ENCODE assay signal across 8 cellular contexts in genomic region chr7:140061607-140061930, GRCh38. TPM values are rescaled to one million over a fixed set of nuclear protein-coding genes. Genes with fewer than 3 reads are reported as not detected.
A peak's percentile ranks its signal among the peaks of the same experiment; 100 is the strongest.
DNase-seq lines count a peak whose midpoint lies in the region; ATAC-seq and TF ChIP-seq lines count a peak whose summit lies in the region.

No MANE protein-coding gene starts in this region.

- BruUV-seq in PC-3 (replicated peaks; lab: Mats Ljungman, UMichigan): TSS peak; percentile 33

- TF ChIP-seq CTCF in GM06990 (IDR thresholded peaks at IDR 0.05; ENCODE audit: insufficient read depth, low read length, poor library complexity, severe bottlenecking) (no peak), PC-3 (conservative IDR thresholded peaks at IDR 0.05; ENCODE audit: low read depth, low read length) (no peak), epithelial cell of proximal tubule (conservative IDR thresholded peaks at IDR 0.05; ENCODE audit: low read depth, low read length) (no peak), psoas muscle (IDR thresholded peaks at IDR 0.05) (no peak)

- CTCF ChIA-PET in PC-3 (lab: Charles Lee): no interaction called here

- H3K4me3 ChIP-seq in GM06990 (replicated peaks; ENCODE audit: low read depth, low read length) (peak overlapping the region; percentile 77), PC-3 (ENCODE audit: low read length) (peak overlapping the region; percentile 80), epithelial cell of proximal tubule (ENCODE audit: low read depth, low read length) (peak overlapping the region; percentile 70), psoas muscle (peak overlapping the region; percentile 88)

- peaks cover 7% of the 10 kb centered on the region for H3F3A ChIP-seq in PC-3 (ENCODE audit: low read length, unreplicated experiment)

- intact Hi-C loops in PC-3 (cut with micrococcal nuclease) (loop anchor here (5.0 kb wide), 1 partner anchor 266 kb away; no protein-coding TSS in a partner anchor), psoas muscle (cut with DNase I) (no loop called here)

- POLR2A ChIA-PET in PC-3 (lab: Charles Lee; ENCODE audit: unreplicated experiment): no interaction called here

- peak overlapping the region; percentile 85 for H3K9ac ChIP-seq in PC-3 (ENCODE audit: low read length)

- ATAC-seq in PC-3 (no peak), psoas muscle (no peak), GM18909 (IDR thresholded peaks at IDR 0.05; ENCODE audit: poor library complexity, unreplicated experiment) (no peak)

- peaks cover 41% of the 10 kb centered on the region for H3K4me1 ChIP-seq in PC-3 (ENCODE audit: insufficient read depth, low read length)
- no peaks in the 10 kb centered on the region for H3K4me1 ChIP-seq in psoas muscle

- peak overlapping the region; percentile 97 for H2AFZ ChIP-seq in PC-3 (ENCODE audit: low read length)

- H3K9me3 ChIP-seq in PC-3 (ENCODE audit: low read length) (0 out of 2 replicates have a peak, but pooled peaks cover 3% of the 10 kb centered on the region), psoas muscle (peaks cover 3% of the 10 kb centered on the region)

- H4K20me1 ChIP-seq in PC-3 (ENCODE audit: low read length): no peaks in the 10 kb centered on the region

- WGBS in psoas muscle, 3 donors: 89 to 95% (median 89%) methylated on average over 2 of the region's 2 CpGs

- peak overlapping the region; percentile 90 for H3K4me2 ChIP-seq in PC-3 (ENCODE audit: low read length)

- no peak for DNase-seq in GM06990 (ENCODE audit: extremely low read depth, insufficient read length)
- DNase-seq in PC-3: peak; percentile 10
- no peak for DNase-seq in epithelial cell of proximal tubule (ENCODE audit: low read depth)
- no peak for DNase-seq in psoas muscle
- no peak for DNase-seq in AG08396 (ENCODE audit: low spot score)
- no peak for DNase-seq in NK-92 (lab: John Stamatoyannopoulos, UW; ENCODE audit: unreplicated experiment)
- DNase-seq in activated CD8-positive, alpha-beta memory T cell treated with anti-CD3 and anti-CD28 coated beads for 24 hours: no peak

- H3K9me2 ChIP-seq in PC-3 (replicated peaks; ENCODE audit: low read length): no peaks in the 10 kb centered on the region

- H3K27me3 ChIP-seq in GM06990 (replicated peaks; ENCODE audit: control insufficient read depth, insufficient read depth, low read length) (no peaks in the 10 kb centered on the region), PC-3 (ENCODE audit: low read length) (no peaks in the 10 kb centered on the region), psoas muscle (ENCODE audit: insufficient read depth in 3 of 3, low read length in 2 of 3) (peaks cover 0 to 4% (median 0%) of the 10 kb centered on the region in 3 donors)

- H3K27ac ChIP-seq in PC-3 (ENCODE audit: low read length) (peak overlapping the region; percentile 95), psoas muscle (peak overlapping the region; percentile 30)

- H3K36me3 ChIP-seq in GM06990 (ENCODE audit: control insufficient read depth, insufficient read depth, low read length) (no peaks in the 10 kb centered on the region), PC-3 (ENCODE audit: low read depth, low read length) (peaks cover 11% of the 10 kb centered on the region), psoas muscle (ENCODE audit: insufficient read depth in 1 of 2, low read depth in 1 of 2) (peaks cover 0 to 6% of the 10 kb centered on the region in 2 donors)

- peaks cover 52% of the 10 kb centered on the region for H3K79me2 ChIP-seq in PC-3 (ENCODE audit: low read length)

RNA-seq across cellular contexts. Expression of gene PARP12, which starts 1.2 kb away (rescaled TPM):
- 25.5 and 28.1 TPM in 2 replicates for total RNA-seq in PC-3 (2014; rRNA removed)
- 20.9 and 35.4 TPM in 2 replicates for total RNA-seq in epithelial cell of proximal tubule
- 1 to 10 TPM; 4.3 to 5.5 (median 5.0) TPM for total RNA-seq in psoas muscle
- polyA plus RNA-seq in psoas muscle: 1 to 10 TPM; 4.6 to 6.9 (median 5.2) TPM
